23 cellular contexts compared by ENCODE assay signal in the genomic region with DNA sequence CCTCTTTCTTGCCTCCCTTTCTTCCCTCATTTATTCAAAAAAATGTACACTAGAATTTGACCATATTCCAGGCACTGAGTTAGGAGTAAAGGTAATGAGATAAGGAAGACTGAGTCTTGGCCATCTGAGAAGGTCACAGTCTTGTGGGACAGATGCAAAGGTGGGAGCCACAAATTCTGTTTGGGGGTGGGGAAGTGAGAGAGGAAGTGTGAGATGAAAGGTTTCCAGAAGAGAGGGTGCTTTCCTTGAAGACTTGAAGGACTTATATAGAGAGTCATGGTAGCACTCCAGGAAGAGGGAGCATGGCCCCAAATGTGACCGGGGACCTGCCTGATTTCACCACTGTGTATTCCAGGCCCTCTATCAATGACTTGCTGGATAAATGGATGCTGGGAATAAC.
"Had no signal": no experiment of that assay in that cellular context is flagged by ENCODE, and none has a peak within 500 bp of the region (broad histone marks: within the 10 kb centered on the region; RNA-seq: fewer than 3 reads in every experiment).

No MANE protein-coding gene starts in this region.

- H3K27ac ChIP-seq: adrenal gland had no signal

- FAIRE-seq: bronchial epithelial cell, TTC549 had no signal

- DNase-seq: activated CD4-positive, alpha-beta T cell treated with anti-CD3 and anti-CD28 coated beads, Interleukin-2, amount 10 ng/mL, durations not matched to agents 24 days and 14 days; activated CD4-positive, alpha-beta T cell treated with anti-CD3 and anti-CD28 coated beads, Interleukin-2, amount 50 U/mL, for 4 hours; activated CD8-positive, alpha-beta T cell treated with anti-CD3 and anti-CD28 coated beads for 36 hours; activated gamma-delta T cell; activated naive CD4-positive, alpha-beta T cell treated with Interleukin-2 at 50 U/mL for 16 hours; activated T-cell treated with anti-CD3 and anti-CD28 coated beads, Interleukin-2, amount 50 U/mL, for 24 hours; adrenal gland; caudate nucleus; cerebellar nuclear complex; NCI-H1048; NCI-H1105 treated with DMSO at 0.1 percent for 48 hours; NCI-H1436 treated with DMSO at 0.1 percent for 48 hours; NCI-H1694 treated with DMSO at 0.1 percent for 48 hours; NCI-H2029; NCI-H345; NCI-H524 treated with DMSO at 0.1 percent for 48 hours; NCI-H748 treated with DMSO at 0.1 percent for 48 hours; NK-92 treated with Interleukin-12 subunit alpha and Interleukin-12 subunit beta, amount 100 ng/mL, for 24 hours; OCI-M1; Right ventricle myocardium superior; T1000 had no signal

- H3K4me3 ChIP-seq: adrenal gland had no signal

- H3K27me3 ChIP-seq: adrenal gland had no signal

- ATAC-seq: activated CD8-positive, alpha-beta T cell treated with anti-CD3 and anti-CD28 coated beads for 36 hours had no signal

- H3K4me1 ChIP-seq: adrenal gland had no signal

- H3K9me3 ChIP-seq: adrenal gland had no signal

- H3K36me3 ChIP-seq: adrenal gland had no signal
